10 cellular contexts compared by ENCODE assay signal in genomic region chr17:42484304-42484703, GRCh38. TPM values are rescaled to one million over a fixed set of nuclear protein-coding genes. Genes with fewer than 3 reads are reported as not detected.
DNase-seq lines count a peak whose midpoint lies in the region; ATAC-seq, FAIRE-seq and TF ChIP-seq lines count a peak whose summit lies in the region.
"Had no signal": no experiment of that assay in that cellular context is flagged by ENCODE, and none has a peak within 500 bp of the region (broad histone marks: within the 10 kb centered on the region; RNA-seq: fewer than 3 reads in every experiment).

No MANE protein-coding gene starts in this region.

- peak overlapping the region; percentile 77 for H2AK5ac ChIP-seq in mesenchymal stem cell (ENCODE audit: low read length, severe bottlenecking)

- peak; percentile 98 for ATAC-seq in activated T-cell treated with anti-CD3 and anti-CD28 coated beads, Interleukin-2, amount 50 U/mL, for 4 hours

- no peaks in the 10 kb centered on the region for H3K4me1 ChIP-seq in mesenchymal stem cell (ENCODE audit: control insufficient read depth, insufficient read depth, low read depth, low read length)

- H2BK15ac ChIP-seq in mesenchymal stem cell (ENCODE audit: low read depth, poor library complexity, severe bottlenecking) = no peak overlapping the region

- peak overlapping the region; percentile 4 for H2AFZ ChIP-seq in mesenchymal stem cell (ENCODE audit: low read depth, low read length)

- H3K27ac Mint-ChIP-seq in osteocyte (ENCODE audit: unreplicated experiment) = no peak overlapping the region

- no peak overlapping the region for H2BK5ac ChIP-seq in mesenchymal stem cell (ENCODE audit: low read depth, low read length, poor library complexity, severe bottlenecking)

- no peak overlapping the region for H3K9ac ChIP-seq in mesenchymal stem cell (ENCODE audit: low read length)

- no peak overlapping the region for H3K4ac ChIP-seq in mesenchymal stem cell (ENCODE audit: low read depth in 1 of 2, low read length in 2 of 2)

- no peak overlapping the region for H2BK12ac ChIP-seq in mesenchymal stem cell (ENCODE audit: low read length in 2 of 2)

- no peak overlapping the region for H2BK120ac ChIP-seq in mesenchymal stem cell (ENCODE audit: low read depth, low read length)

- H3K36me3 Mint-ChIP-seq in activated T-cell treated with anti-CD3 and anti-CD28 coated beads, Interleukin-2, amount 50 U/mL, for 4 hours (ENCODE audit: insufficient read depth) = peaks cover 8% of the 10 kb centered on the region
- peaks cover 28% of the 10 kb centered on the region for H3K36me3 Mint-ChIP-seq in osteocyte (ENCODE audit: unreplicated experiment)

- no peak for TF ChIP-seq CTCF in osteocyte (IDR thresholded peaks at IDR 0.05)
- TF ChIP-seq CTCF in GM13977 (IDR thresholded peaks at IDR 0.05; ENCODE audit: extremely low read depth, insufficient read depth, missing control alignments) = no peak

- peaks cover 31 to 92% of the 10 kb centered on the region in 2 experiments for H3K36me3 ChIP-seq in mesenchymal stem cell (ENCODE audit: control insufficient read depth in 1 of 2, insufficient read depth in 2 of 2, low read depth in 1 of 2, low read length in 2 of 2)

- no peaks in the 10 kb centered on the region for H3K27me3 Mint-ChIP-seq in activated T-cell treated with anti-CD3 and anti-CD28 coated beads, Interleukin-2, amount 50 U/mL, for 4 hours (ENCODE audit: low read depth)
- no peaks in the 10 kb centered on the region for H3K27me3 Mint-ChIP-seq in osteocyte (ENCODE audit: unreplicated experiment)

- H4K91ac ChIP-seq in mesenchymal stem cell (ENCODE audit: low read length) = no peak overlapping the region

- no peak overlapping the region for H3K23ac ChIP-seq in mesenchymal stem cell (ENCODE audit: low read length in 2 of 2)

- no peak overlapping the region for H3K14ac ChIP-seq in mesenchymal stem cell (ENCODE audit: low read length in 2 of 2)

- H3K4me3 ChIP-seq in mesenchymal stem cell (ENCODE audit: insufficient read depth in 1 of 2, low read depth in 1 of 2, low read length in 2 of 2) = no peak overlapping the region
- H3K4me3 ChIP-seq: psoas muscle had no signal

- 100% methylated on average over 2 of the region's 7 CpGs for WGBS in mesenchymal stem cell

- H3K4me3 Mint-ChIP-seq in activated T-cell treated with anti-CD3 and anti-CD28 coated beads, Interleukin-2, amount 50 U/mL, for 4 hours = peak overlapping the region; percentile 42
- H3K4me3 Mint-ChIP-seq in osteocyte (ENCODE audit: unreplicated experiment) = no peak overlapping the region

- no peaks in the 10 kb centered on the region for H3K27me3 ChIP-seq in mesenchymal stem cell (ENCODE audit: control insufficient read depth in 1 of 2, insufficient read depth in 1 of 2, low read length in 2 of 2)

- no peak overlapping the region for H4K8ac ChIP-seq in mesenchymal stem cell (ENCODE audit: low read length)

- H3K79me1 ChIP-seq in mesenchymal stem cell (replicated peaks; ENCODE audit: low read length, poor library complexity, severe bottlenecking) = peaks cover 3% of the 10 kb centered on the region

- H3K4me1 Mint-ChIP-seq in activated T-cell treated with anti-CD3 and anti-CD28 coated beads, Interleukin-2, amount 50 U/mL, for 4 hours (ENCODE audit: low read depth) = peaks cover 23% of the 10 kb centered on the region
- H3K4me1 Mint-ChIP-seq in osteocyte (ENCODE audit: unreplicated experiment) = peaks cover 7% of the 10 kb centered on the region

- no peak overlapping the region for H3K18ac ChIP-seq in mesenchymal stem cell (ENCODE audit: low read depth in 1 of 2, low read length in 2 of 2)

- in situ Hi-C loops in GM13977 (cut with MboI; ENCODE audit: low pct_unique_long_range_greater_than_20kb, low sequenced_read_pairs, unreplicated experiment) = no loop called here

- no peak overlapping the region for H3K4me2 ChIP-seq in mesenchymal stem cell (ENCODE audit: low read length, poor library complexity, severe bottlenecking)

- no peaks in the 10 kb centered on the region for H3K9me3 ChIP-seq in mesenchymal stem cell (ENCODE audit: control insufficient read depth, low read length)
- H3K9me3 ChIP-seq: psoas muscle had no signal

- DNase-seq in T-helper 1 cell = peak; percentile 33 to 90 (median 67)
- DNase-seq in activated T-cell treated with anti-CD3 and anti-CD28 coated beads, Interleukin-2, amount 50 U/mL, for 4 hours = peak; percentile 52
- no peak for DNase-seq in mesenchymal stem cell
- peak; percentile 55 to 62 for DNase-seq in stimulated activated CD8-positive, alpha-beta memory T cell treated with anti-CD3 and anti-CD28 coated beads, Interleukin-7, amount 100 ng/mL, for 4 hours (ENCODE audit: low read depth in 2 of 2)
- no peak for DNase-seq in osteocyte (ENCODE audit: extremely low spot score, unreplicated experiment)
- DNase-seq in GM13977 (ENCODE audit: low spot score) = no peak
- no peak for DNase-seq in HTR-8/SVneo (ENCODE audit: insufficient read length, low spot score)
- no peak for DNase-seq in pons (ENCODE audit: low spot score)
- DNase-seq: NCI-H2081, psoas muscle had no signal

- no peak overlapping the region for H3K27ac ChIP-seq in mesenchymal stem cell (ENCODE audit: low read length, poor library complexity, severe bottlenecking)
- H3K27ac ChIP-seq: psoas muscle had no signal

- no peaks in the 10 kb centered on the region for H3K9me3 Mint-ChIP-seq in activated T-cell treated with anti-CD3 and anti-CD28 coated beads, Interleukin-2, amount 50 U/mL, for 4 hours
- H3K9me3 Mint-ChIP-seq in osteocyte (ENCODE audit: unreplicated experiment) = no peaks in the 10 kb centered on the region

- no peak for FAIRE-seq in HTR-8/SVneo (lab: Jason Lieb, UNC)

RNA-seq across cellular contexts. Expression of gene ATP6V0A1, which starts 25.6 kb away (rescaled TPM):
- total RNA-seq in activated T-cell treated with anti-CD3 and anti-CD28 coated beads, Interleukin-2, amount 50 U/mL, for 4 hours = 10 to 100 TPM; 12.8 to 18.0 (median 14.4) TPM
- 39.0 TPM for polyA plus RNA-seq in mesenchymal stem cell (2013, experiment 1 of 2)
- polyA plus RNA-seq in mesenchymal stem cell (2013, experiment 2 of 2) = 40.2 TPM
- 63.2 and 67.1 TPM in 2 replicates for total RNA-seq in osteocyte

RNA-seq across cellular contexts. Expression of gene NAGLU, which starts 51.7 kb away (rescaled TPM):
- total RNA-seq in activated T-cell treated with anti-CD3 and anti-CD28 coated beads, Interleukin-2, amount 50 U/mL, for 4 hours = 10 to 100 TPM; 11.6 to 12.9 (median 12.0) TPM
- 51.2 TPM for polyA plus RNA-seq in mesenchymal stem cell (2013, experiment 1 of 2)
- 52.1 TPM for polyA plus RNA-seq in mesenchymal stem cell (2013, experiment 2 of 2)
- total RNA-seq in osteocyte = 86.5 and 96.6 TPM in 2 replicates

Comparison
In these comparisons a context has a peak if more than half of its experiments do, and no peak if none do; other contexts are left out.
1. DNase-seq: peak in T-helper 1 cell (5 of 5), activated T-cell treated with anti-CD3 and anti-CD28 coated beads, Interleukin-2, amount 50 U/mL, for 4 hours (single experiment) and stimulated activated CD8-positive, alpha-beta memory T cell treated with anti-CD3 and anti-CD28 coated beads, Interleukin-7, amount 100 ng/mL, for 4 hours (2 of 2); none in mesenchymal stem cell (single experiment), osteocyte (single experiment), GM13977 (single experiment), HTR-8/SVneo (single experiment) and pons (single experiment).